In genomic region chr1:33610864-33611455, GRCh38 we compare ENCODE assay signal across 21 cellular contexts.
DNase-seq lines count a peak whose midpoint lies in the region; ATAC-seq, FAIRE-seq and TF ChIP-seq lines count a peak whose summit lies in the region.
"Had no signal": no experiment of that assay in that cellular context is flagged by ENCODE, and none has a peak within 500 bp of the region (broad histone marks: within the 10 kb centered on the region; RNA-seq: fewer than 3 reads in every experiment).

No MANE protein-coding gene starts in this region.

- peak; percentile 52 for DNase-seq in glutamatergic neuron
- DNase-seq in kidney: peak; percentile 22
- no peak for DNase-seq in thoracic aorta (ENCODE audit: low spot score)
- no peak for DNase-seq in tibial artery
- DNase-seq in NOMO-1 (lab: John Stamatoyannopoulos, UW; ENCODE audit: unreplicated experiment in 2 of 2): no peak
- DNase-seq: COR-L47, DMS153, DMS79 treated with DMSO at 0.1 percent for 48 hours, EL, H9 had no signal

- no peak overlapping the region for H3K4me3 Mint-ChIP-seq in glutamatergic neuron (ENCODE audit: unreplicated experiment)
- H3K4me3 Mint-ChIP-seq: B cell; CD14-positive monocyte; CD8-positive, alpha-beta T cell; GM23338; H9 had no signal

- H3K4me3 ChIP-seq in BLaER1 treated with 17β-estradiol and CSF1 and Interleukin-3, amounts not matched to agents 10 nM and 100 nM: no peak overlapping the region
- H3K4me3 ChIP-seq in kidney (ENCODE audit: low read length in 2 of 2) (no peak overlapping the region), thoracic aorta (no peak overlapping the region), tibial artery (no peak overlapping the region)
- H3K4me3 ChIP-seq: GM23338 had no signal

- no peaks in the 10 kb centered on the region for H3K36me3 ChIP-seq in BLaER1 treated with 17β-estradiol and CSF1 and Interleukin-3, amounts not matched to agents 10 nM and 100 nM
- H3K36me3 ChIP-seq in kidney (ENCODE audit: control insufficient read depth in 1 of 2, insufficient read depth in 2 of 2, low read length in 2 of 2) (no peaks in the 10 kb centered on the region), thoracic aorta (no peaks in the 10 kb centered on the region), tibial artery (no peaks in the 10 kb centered on the region)

- H3K27ac ChIP-seq in BLaER1 treated with 17β-estradiol and CSF1 and Interleukin-3, amounts not matched to agents 10 nM and 100 nM: peak overlapping the region in 1 of 11 experiments; percentile 29; a peak in 1 of 22 replicates
- H3K27ac ChIP-seq in kidney (ENCODE audit: low read depth in 2 of 2, low read length in 2 of 2) (no peak overlapping the region), thoracic aorta (peak overlapping the region; percentile 13 to 24), tibial artery (peak overlapping the region in 1 of 2 donors; percentile 17)
- H3K27ac ChIP-seq: HL-60 had no signal

- FAIRE-seq in kidney (lab: Jason Lieb, UNC): no peak
- FAIRE-seq: A204.1, D721Med, G401.6, GM12891 had no signal

- no peaks in the 10 kb centered on the region for H3K9me3 ChIP-seq in BLaER1 treated with 17β-estradiol and CSF1 and Interleukin-3, amounts not matched to agents 10 nM and 100 nM (replicated peaks in 1 of 11)
- H3K9me3 ChIP-seq in kidney (ENCODE audit: control insufficient read depth in 1 of 2, low read length in 2 of 2) (no peaks in the 10 kb centered on the region), thoracic aorta (no peaks in the 10 kb centered on the region), tibial artery (no peaks in the 10 kb centered on the region)

- H3K27me3 ChIP-seq in BLaER1 treated with 17β-estradiol and CSF1 and Interleukin-3, amounts not matched to agents 10 nM and 100 nM: no peaks in the 10 kb centered on the region
- H3K27me3 ChIP-seq in thoracic aorta (replicated peaks; ENCODE audit: insufficient read depth) (no peaks in the 10 kb centered on the region), tibial artery (peaks cover 0 to 18% of the 10 kb centered on the region in 2 donors)

- intact Hi-C loops in kidney (cut with DNase I) (no loop called here), tibial artery (cut with DNase I; ENCODE audit: low total_unique reads) (loop anchor here (10.0 kb wide), 1 partner anchor 516 kb away; no protein-coding TSS in a partner anchor)

- no peaks in the 10 kb centered on the region for H4K20me1 ChIP-seq in BLaER1 treated with 17β-estradiol and CSF1 and Interleukin-3, amounts not matched to agents 10 nM and 100 nM

- H3K9me3 Mint-ChIP-seq in glutamatergic neuron (ENCODE audit: unreplicated experiment): no peaks in the 10 kb centered on the region
- H3K9me3 Mint-ChIP-seq: CD14-positive monocyte; CD8-positive, alpha-beta T cell; GM23338; H9 had no signal

- H3K4me2 ChIP-seq in BLaER1 treated with 17β-estradiol and CSF1 and Interleukin-3, amounts not matched to agents 10 nM and 100 nM: peak overlapping the region in 9 of 11 experiments; percentile 4 to 77 (median 70); a peak in 17 of 22 replicates
- H3K4me2 ChIP-seq: GM23338 had no signal

- peaks cover 4% of the 10 kb centered on the region for H3K36me3 Mint-ChIP-seq in glutamatergic neuron (ENCODE audit: unreplicated experiment)
- H3K36me3 Mint-ChIP-seq: CD14-positive monocyte; CD8-positive, alpha-beta T cell had no signal

- TF ChIP-seq CTCF in glutamatergic neuron (IDR thresholded peaks at IDR 0.05; ENCODE audit: partially characterized antibody, unreplicated experiment): no peak
- no peak for TF ChIP-seq CTCF in kidney (IDR thresholded peaks at IDR 0.05; ENCODE audit: borderline replicate concordance, extremely low read depth, insufficient read depth)
- TF ChIP-seq CTCF in thoracic aorta (IDR thresholded peaks at IDR 0.05): no peak
- TF ChIP-seq CTCF in tibial artery (IDR thresholded peaks at IDR 0.05): no peak

- peak overlapping the region; percentile 49 for H3K27ac Mint-ChIP-seq in glutamatergic neuron (ENCODE audit: unreplicated experiment)
- H3K27ac Mint-ChIP-seq: B cell; CD14-positive monocyte; CD8-positive, alpha-beta T cell; GM23338; H9 had no signal

- no peak overlapping the region; a peak in 1 of 22 replicates for H3K9ac ChIP-seq in BLaER1 treated with 17β-estradiol and CSF1 and Interleukin-3, amounts not matched to agents 10 nM and 100 nM
- H3K9ac ChIP-seq in kidney (ENCODE audit: low read length in 2 of 2): no peak overlapping the region

- peaks cover 17% of the 10 kb centered on the region for H3K4me1 Mint-ChIP-seq in glutamatergic neuron (ENCODE audit: low read depth, unreplicated experiment)
- H3K4me1 Mint-ChIP-seq: B cell, GM23338, H9 had no signal

- ATAC-seq in thoracic aorta (ENCODE audit: insufficient number of reproducible peaks, low FRiP score, low read depth): no peak
- ATAC-seq in HG02610 (IDR thresholded peaks at IDR 0.05; ENCODE audit: unreplicated experiment): no peak
- ATAC-seq: CD8-positive, alpha-beta T cell; GM23338 had no signal

- peaks cover 7 to 32% (median 22%) of the 10 kb centered on the region in 10 experiments for H3K4me1 ChIP-seq in BLaER1 treated with 17β-estradiol and CSF1 and Interleukin-3, amounts not matched to agents 10 nM and 100 nM
- H3K4me1 ChIP-seq in kidney (ENCODE audit: control insufficient read depth in 1 of 2, insufficient read depth in 1 of 2, low read depth in 1 of 2, low read length in 2 of 2): no peaks in the 10 kb centered on the region
- H3K4me1 ChIP-seq in thoracic aorta (ENCODE audit: control insufficient read depth in 1 of 2, low read depth in 2 of 2): peaks cover 0 to 11% of the 10 kb centered on the region in 2 donors
- peaks cover 0 to 8% (median 2%) of the 10 kb centered on the region in 4 donors for H3K4me1 ChIP-seq in tibial artery

- peaks cover 3% of the 10 kb centered on the region for H3K27me3 Mint-ChIP-seq in glutamatergic neuron (ENCODE audit: unreplicated experiment)

Comparison
In these comparisons a context has a peak if more than half of its experiments do, and no peak if none do; other contexts are left out.
1. H3K27ac ChIP-seq: peak in thoracic aorta (2 of 2); none in kidney (0 of 2).
2. DNase-seq: peak in glutamatergic neuron (single experiment) and kidney (single experiment); none in thoracic aorta (single experiment), tibial artery (0 of 2) and NOMO-1 (0 of 2).